In the genomic region with DNA sequence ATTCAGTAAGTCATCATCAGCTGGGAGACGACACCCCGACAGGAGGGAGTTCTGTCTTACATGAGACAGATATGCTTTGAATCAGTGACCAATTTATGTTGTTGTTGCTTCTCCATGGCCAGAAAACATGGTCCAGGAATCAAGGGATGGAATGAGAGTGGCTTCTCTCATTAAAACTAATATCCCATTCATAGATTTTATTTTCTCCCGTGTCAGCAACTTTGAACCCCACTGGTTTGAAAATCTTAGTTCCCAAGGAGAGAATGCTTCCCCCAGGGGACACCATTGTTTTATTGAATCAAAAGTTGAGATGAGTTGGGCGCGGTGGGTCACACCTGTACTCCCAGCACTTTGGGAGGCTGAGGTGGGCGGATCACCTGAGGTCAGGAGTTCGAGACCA, we compare ENCODE assay signal across 29 cellular contexts.
"Had no signal": no experiment of that assay in that cellular context is flagged by ENCODE, and none has a peak within 500 bp of the region (broad histone marks: within the 10 kb centered on the region; RNA-seq: fewer than 3 reads in every experiment).

No MANE protein-coding gene starts in this region.

- H3K27ac ChIP-seq: stomach, suprapubic skin, testis, thoracic aorta, thyroid gland, tibial artery, tibial nerve, transverse colon, upper lobe of left lung, upper lobe of right lung, uterus, vagina had no signal

- H3K36me3 ChIP-seq: stomach, suprapubic skin, thoracic aorta, thyroid gland, tibial artery, tibial nerve, transverse colon, upper lobe of left lung, upper lobe of right lung, uterus, vagina had no signal

- H3K9me3 ChIP-seq: stomach, suprapubic skin, testis, thoracic aorta, thyroid gland, tibial artery, transverse colon, upper lobe of left lung, upper lobe of right lung, uterus, vagina had no signal

- H3K4me1 Mint-ChIP-seq: stimulated activated effector memory CD8-positive, alpha-beta T cell treated with anti-CD3 and anti-CD28 coated beads, Interleukin-12 subunit alpha, Interleukin-12 subunit beta, amount 100 ng/mL, for 72 hours; stimulated activated memory B cell treated with anti-CD40 and anti-IgM and Interleukin-4, amounts not matched to agents 10 μg/mL and 1 μg/mL and 100 μg/mL, for 72 hours; stimulated activated naive B cell treated with anti-CD40 and anti-IgM and Interleukin-4, amounts not matched to agents 10 μg/mL and 1 μg/mL and 100 μg/mL, for 72 hours; stimulated activated naive CD8-positive, alpha-beta T cell treated with anti-CD3 and anti-CD28 coated beads, Interleukin-15, amount 100 ng/mL, for 72 hours had no signal

- H3K27me3 Mint-ChIP-seq: type B pancreatic cell had no signal

- H3K4me3 Mint-ChIP-seq: stimulated activated effector memory CD8-positive, alpha-beta T cell treated with anti-CD3 and anti-CD28 coated beads, Interleukin-12 subunit alpha, Interleukin-12 subunit beta, amount 100 ng/mL, for 72 hours; stimulated activated memory B cell treated with anti-CD40 and anti-IgM and Interleukin-4, amounts not matched to agents 10 μg/mL and 1 μg/mL and 100 μg/mL, for 72 hours; stimulated activated naive B cell treated with anti-CD40 and anti-IgM and Interleukin-4, amounts not matched to agents 10 μg/mL and 1 μg/mL and 100 μg/mL, for 72 hours; stimulated activated naive CD8-positive, alpha-beta T cell treated with anti-CD3 and anti-CD28 coated beads, Interleukin-15, amount 100 ng/mL, for 72 hours; stimulated activated naive CD8-positive, alpha-beta T cell treated with anti-CD3 and anti-CD28 coated beads, Interleukin-15, Interleukin-2, amounts not matched to agents 100 ng/mL and 50 ng/mL, for 24 hours; type B pancreatic cell had no signal

- DNase-seq: stimulated activated CD4-positive, alpha-beta T cell treated with anti-CD3 and anti-CD28 coated beads, Interleukin-2, amount 100 ng/mL, for 48 hours; stimulated activated CD4-positive, alpha-beta T cell treated with anti-CD3 and anti-CD28 coated beads, Interleukin-4, amount 100 ng/mL, for 1 hour; stimulated activated CD4-positive, alpha-beta T cell treated with anti-CD3 and anti-CD28 coated beads, Interleukin-4, amount 100 ng/mL, for 24 hours; stimulated activated CD4-positive, alpha-beta T cell treated with anti-CD3 and anti-CD28 coated beads, Interleukin-4, amount 100 ng/mL, for 4 hours; stimulated activated CD8-positive, alpha-beta memory T cell treated with anti-CD3 and anti-CD28 coated beads, Interleukin-4, amount 100 ng/mL, for 48 hours; stimulated activated naive B cell treated with anti-CD40 and anti-IgM and Interleukin-4, amounts not matched to agents 10 μg/mL and 1 μg/mL and 100 μg/mL, for 72 hours; stimulated activated naive CD4-positive, alpha-beta T cell; stimulated activated naive CD4-positive, alpha-beta T cell treated with Interleukin-2 at 50 U/mL for 16 hours; stimulated activated naive CD8-positive, alpha-beta T cell treated with anti-CD3 and anti-CD28 coated beads, Interleukin-15, amount 100 ng/mL, for 72 hours; stimulated activated naive CD8-positive, alpha-beta T cell treated with anti-CD3 and anti-CD28 coated beads, Interleukin-15, Interleukin-2, amounts not matched to agents 100 U/mL and 50 U/mL, for 24 hours; stomach; substantia nigra; testis; thyroid gland; tibial artery; transverse colon; trophoblast cell; upper lobe of left lung; upper lobe of right lung; uterus had no signal

- H3K9me3 Mint-ChIP-seq: stimulated activated effector memory CD8-positive, alpha-beta T cell treated with anti-CD3 and anti-CD28 coated beads, Interleukin-12 subunit alpha, Interleukin-12 subunit beta, amount 100 ng/mL, for 72 hours; stimulated activated naive CD8-positive, alpha-beta T cell treated with anti-CD3 and anti-CD28 coated beads, Interleukin-15, Interleukin-2, amounts not matched to agents 100 ng/mL and 50 ng/mL, for 24 hours had no signal

- H3K27ac Mint-ChIP-seq: stimulated activated effector memory CD8-positive, alpha-beta T cell treated with anti-CD3 and anti-CD28 coated beads, Interleukin-12 subunit alpha, Interleukin-12 subunit beta, amount 100 ng/mL, for 72 hours; stimulated activated memory B cell treated with anti-CD40 and anti-IgM and Interleukin-4, amounts not matched to agents 10 μg/mL and 1 μg/mL and 100 μg/mL, for 72 hours; stimulated activated naive B cell treated with anti-CD40 and anti-IgM and Interleukin-4, amounts not matched to agents 10 μg/mL and 1 μg/mL and 100 μg/mL, for 72 hours; stimulated activated naive CD8-positive, alpha-beta T cell treated with anti-CD3 and anti-CD28 coated beads, Interleukin-15, amount 100 ng/mL, for 72 hours; stimulated activated naive CD8-positive, alpha-beta T cell treated with anti-CD3 and anti-CD28 coated beads, Interleukin-15, Interleukin-2, amounts not matched to agents 100 ng/mL and 50 ng/mL, for 24 hours; type B pancreatic cell had no signal

- H3K36me3 Mint-ChIP-seq: stimulated activated effector memory CD8-positive, alpha-beta T cell treated with anti-CD3 and anti-CD28 coated beads, Interleukin-12 subunit alpha, Interleukin-12 subunit beta, amount 100 ng/mL, for 72 hours; stimulated activated memory B cell treated with anti-CD40 and anti-IgM and Interleukin-4, amounts not matched to agents 10 μg/mL and 1 μg/mL and 100 μg/mL, for 72 hours; stimulated activated naive B cell treated with anti-CD40 and anti-IgM and Interleukin-4, amounts not matched to agents 10 μg/mL and 1 μg/mL and 100 μg/mL, for 72 hours; type B pancreatic cell had no signal

- H3K27me3 ChIP-seq: testis, thyroid gland, transverse colon, upper lobe of left lung, uterus, vagina had no signal

- H3K4me1 ChIP-seq: testis, thyroid gland, tibial nerve, upper lobe of right lung had no signal

- FAIRE-seq: urothelium cell line had no signal

- H3K4me3 ChIP-seq: stomach, suprapubic skin, testis, thoracic aorta, thyroid gland, tibial artery, tibial nerve, transverse colon, upper lobe of left lung, upper lobe of right lung, uterus, vagina had no signal

- ATAC-seq: stimulated activated effector memory CD8-positive, alpha-beta T cell treated with anti-CD3 and anti-CD28 coated beads, Interleukin-12 subunit alpha, Interleukin-12 subunit beta, amount 100 ng/mL, for 72 hours; stimulated activated memory B cell treated with anti-CD40 and anti-IgM and Interleukin-4, amounts not matched to agents 10 μg/mL and 1 μg/mL and 100 μg/mL, for 72 hours; stimulated activated naive B cell treated with anti-CD40 and anti-IgM and Interleukin-4, amounts not matched to agents 10 μg/mL and 1 μg/mL and 100 μg/mL, for 72 hours; stimulated activated naive CD8-positive, alpha-beta T cell treated with anti-CD3 and anti-CD28 coated beads, Interleukin-15, amount 100 ng/mL, for 72 hours; stimulated activated naive CD8-positive, alpha-beta T cell treated with anti-CD3 and anti-CD28 coated beads, Interleukin-15, Interleukin-2, amounts not matched to agents 100 U/mL and 50 U/mL, for 24 hours; upper lobe of right lung had no signal
